ENCODE assay signal across 1 cellular context in the genomic region with DNA sequence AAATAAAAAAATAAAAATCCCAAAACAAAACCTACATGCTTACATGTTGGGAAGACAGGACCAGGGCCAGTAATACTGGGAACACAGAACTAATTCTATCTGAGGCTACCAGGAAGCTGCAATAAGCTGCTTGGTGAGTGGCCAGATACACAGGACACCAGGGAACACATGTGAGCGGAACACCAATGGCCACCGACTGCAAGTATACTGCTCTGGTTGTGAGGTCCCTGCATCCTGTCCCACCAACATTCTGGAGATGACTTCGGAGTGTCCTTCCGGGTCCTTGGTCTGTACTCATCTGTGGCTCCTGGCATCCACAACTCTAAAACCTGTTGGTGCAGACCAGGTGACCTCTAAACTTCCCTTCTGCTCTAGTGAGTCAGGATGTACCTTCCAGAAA.
TF ChIP-seq lines count a peak whose summit lies in the region.

No MANE protein-coding gene starts in this region.

TF ChIP-seq in IMR-90, 13 proteins besides CTCF, POLR2A, EP300 and RAD21:
- TF ChIP-seq RCOR1 (IDR thresholded peaks at IDR 0.05; ENCODE audit: insufficient replicate concordance, low read length) (no peak), FOS (IDR thresholded peaks at IDR 0.05; ENCODE audit: low read depth, low read length) (no peak), MXI1 (IDR thresholded peaks at IDR 0.05; ENCODE audit: borderline replicate concordance, low read depth, low read length) (no peak), MAFK (IDR thresholded peaks at IDR 0.05; ENCODE audit: low read depth, low read length) (no peak), MAZ (IDR thresholded peaks at IDR 0.05; ENCODE audit: borderline replicate concordance, low read depth, low read length) (no peak), SMC3 (IDR thresholded peaks at IDR 0.05; ENCODE audit: low read depth, low read length) (no peak), BHLHE40 (IDR thresholded peaks at IDR 0.05; ENCODE audit: low read depth, low read length) (no peak), RFX5 (IDR thresholded peaks at IDR 0.05; ENCODE audit: low read depth, low read length) (no peak)
- TF ChIP-seq, protein P1, sequence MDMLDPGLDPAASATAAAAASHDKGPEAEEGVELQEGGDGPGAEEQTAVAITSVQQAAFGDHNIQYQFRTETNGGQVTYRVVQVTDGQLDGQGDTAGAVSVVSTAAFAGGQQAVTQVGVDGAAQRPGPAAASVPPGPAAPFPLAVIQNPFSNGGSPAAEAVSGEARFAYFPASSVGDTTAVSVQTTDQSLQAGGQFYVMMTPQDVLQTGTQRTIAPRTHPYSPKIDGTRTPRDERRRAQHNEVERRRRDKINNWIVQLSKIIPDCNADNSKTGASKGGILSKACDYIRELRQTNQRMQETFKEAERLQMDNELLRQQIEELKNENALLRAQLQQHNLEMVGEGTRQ (IDR thresholded peaks at IDR 0.05; ENCODE audit: low read depth, low read length) = no peak
